22 cellular contexts compared by ENCODE assay signal in the genomic region with DNA sequence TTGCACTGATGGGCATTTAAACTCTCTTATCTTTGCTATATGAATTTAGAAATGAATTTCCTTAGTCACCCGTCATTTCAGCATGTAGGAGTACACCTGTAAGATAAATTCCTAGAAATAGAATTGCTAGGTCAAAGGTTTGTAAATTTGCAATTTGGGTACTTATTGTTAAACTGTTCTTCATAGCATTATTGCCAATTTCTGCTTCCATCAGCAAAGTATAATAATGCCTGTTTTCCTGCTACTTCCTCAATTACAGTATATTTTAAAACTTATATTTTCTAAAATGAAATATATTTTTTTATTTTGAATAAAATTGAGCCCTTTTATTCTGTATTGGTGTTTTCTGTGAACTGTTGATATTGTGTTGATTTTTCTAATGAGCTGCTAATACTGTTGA. TPM values are rescaled to one million over a fixed set of nuclear protein-coding genes. Genes with fewer than 3 reads are reported as not detected.
DNase-seq lines count a peak whose midpoint lies in the region; ATAC-seq, FAIRE-seq and TF ChIP-seq lines count a peak whose summit lies in the region.
"Had no signal": no experiment of that assay in that cellular context is flagged by ENCODE, and none has a peak within 500 bp of the region (broad histone marks: within the 10 kb centered on the region; RNA-seq: fewer than 3 reads in every experiment).

No MANE protein-coding gene starts in this region.

- H2AK9ac ChIP-seq in IMR-90 (replicated peaks; ENCODE audit: low read depth, low read length, poor library complexity): no peak overlapping the region

- in situ Hi-C loops in IMR-90 (cut with MboI; ENCODE audit: low sequenced_read_pairs): no loop called here

- H4K91ac ChIP-seq in IMR-90 (ENCODE audit: insufficient read depth, low read depth, low read length): no peak overlapping the region

- no peak overlapping the region for H2BK5ac ChIP-seq in IMR-90 (ENCODE audit: low read depth, low read length, poor library complexity, severe bottlenecking)

- no peak overlapping the region for H3K18ac ChIP-seq in IMR-90 (ENCODE audit: low read depth, low read length)

- H3K27me3 Mint-ChIP-seq in endodermal cell (ENCODE audit: insufficient read depth): no peaks in the 10 kb centered on the region
- H3K27me3 Mint-ChIP-seq: B cell; CD4-positive, alpha-beta T cell had no signal

- 75% methylated on average over 1 of the region's 1 CpG for WGBS in A549 (ENCODE audit: missing lambda C conversion rate)
- no CpG with 5 or more reads among the region's 1 CpG for WGBS in IMR-90 (ENCODE audit: extremely low coverage in 2 of 2, insufficient read length in 1 of 2), 2 experiments
- 100% methylated on average over 1 of the region's 1 CpG for WGBS in endodermal cell (ENCODE audit: insufficient coverage in 1 of 2, insufficient read length in 1 of 2), 2 experiments

- POLR2A ChIA-PET in A549 (lab: Yijun Ruan, JAX) (no interaction called here), IMR-90 (lab: Charles Lee; ENCODE audit: unreplicated experiment) (no interaction called here)

- no peak overlapping the region for H2AFZ ChIP-seq in IMR-90 (replicated peaks; ENCODE audit: low read length, poor library complexity)

- H3K4me1 ChIP-seq in A549 (peaks cover 10% of the 10 kb centered on the region; the same call in 2 of the 3 replicates), IMR-90 (ENCODE audit: control insufficient read depth, insufficient read depth, low read length) (peaks cover 2% of the 10 kb centered on the region; the same call in 1 of the 2 replicates), endodermal cell (ENCODE audit: control insufficient read depth, insufficient read depth, low read length) (no peaks in the 10 kb centered on the region)
- no peaks in the 10 kb centered on the region for H3K4me1 ChIP-seq in effector memory CD4-positive, alpha-beta T cell (ENCODE audit: control insufficient read depth, insufficient read depth, low read length, poor library complexity, severe bottlenecking)
- H3K4me1 ChIP-seq: Caco-2 had no signal

- H2BK20ac ChIP-seq in IMR-90 (ENCODE audit: low read depth, low read length): no peak overlapping the region

- H4K8ac ChIP-seq in IMR-90 (ENCODE audit: low read depth in 2 of 2, low read length in 2 of 2): no peak overlapping the region

- H3K79me1 ChIP-seq in IMR-90 (ENCODE audit: low read depth in 1 of 2, low read length in 2 of 2): peaks cover 0 to 3% of the 10 kb centered on the region in 2 experiments; a peak in 1 of 4 replicates

- peaks cover 6% of the 10 kb centered on the region for H3K36me3 Mint-ChIP-seq in endodermal cell (ENCODE audit: low read depth)

- no peak overlapping the region for H3K4me3 ChIP-seq in A549
- no peak overlapping the region for H3K4me3 ChIP-seq in IMR-90 (ENCODE audit: insufficient read depth, low read depth, low read length)
- H3K4me3 ChIP-seq in endodermal cell (ENCODE audit: low read length): peak overlapping the region; percentile 50
- no peak overlapping the region for H3K4me3 ChIP-seq in effector memory CD4-positive, alpha-beta T cell (ENCODE audit: insufficient read depth, low read depth, low read length, poor library complexity, severe bottlenecking)
- H3K4me3 ChIP-seq: BLaER1 treated with 17β-estradiol and CSF1 and Interleukin-3, amounts not matched to agents 10 nM and 100 nM; GM12878 had no signal

- H3K27ac ChIP-seq in A549: no peak overlapping the region
- no peak overlapping the region for H3K27ac ChIP-seq in IMR-90 (ENCODE audit: insufficient read depth, low read length)
- H3K27ac ChIP-seq in endodermal cell (ENCODE audit: low read depth, low read length): no peak overlapping the region
- no peak overlapping the region for H3K27ac ChIP-seq in effector memory CD4-positive, alpha-beta T cell (ENCODE audit: insufficient read depth, low read length, poor library complexity, severe bottlenecking)
- H3K27ac ChIP-seq: BLaER1 treated with 17β-estradiol and CSF1 and Interleukin-3, amounts not matched to agents 10 nM and 100 nM; C4-2B had no signal

- DNase-seq in A549 (ENCODE audit: low read depth in 1 of 2, low spot score in 1 of 2) (no peak), IMR-90 (no peak), endodermal cell (no peak), GM10266 (ENCODE audit: extremely low spot score) (no peak)
- DNase-seq in effector memory CD4-positive, alpha-beta T cell: no peak
- DNase-seq: 8988T; AML-193; Caco-2; Calu3; CD4-positive, alpha-beta T cell; CD8-positive, alpha-beta T cell; DMS79 treated with DMSO at 0.1 percent for 48 hours; GF-D8 had no signal

- H3K9ac ChIP-seq in IMR-90 (ENCODE audit: low read depth, low read length) (no peak overlapping the region), endodermal cell (ENCODE audit: extremely low read depth, low read length, poor library complexity, severe bottlenecking) (no peak overlapping the region)
- H3K9ac ChIP-seq: BLaER1 treated with 17β-estradiol and CSF1 and Interleukin-3, amounts not matched to agents 10 nM and 100 nM had no signal

- no peak overlapping the region for H2BK120ac ChIP-seq in IMR-90 (ENCODE audit: low read depth, low read length)

- TF ChIP-seq RAD21 in A549 (conservative IDR thresholded peaks at IDR 0.05 in 1 of 2, IDR thresholded peaks at IDR 0.05 in 1 of 2): no peak
- TF ChIP-seq RAD21 in IMR-90 (IDR thresholded peaks at IDR 0.05; ENCODE audit: low read length): no peak

- intact Hi-C loops in IMR-90 (cut with micrococcal nuclease): no loop called here

- H3K9me3 Mint-ChIP-seq in endodermal cell: peaks cover 22% of the 10 kb centered on the region

- TF ChIP-seq POLR2A in A549 (IDR thresholded peaks at IDR 0.05; ENCODE audit: low read length) (no peak), IMR-90 (IDR thresholded peaks at IDR 0.05; ENCODE audit: low read depth, low read length) (no peak)

- no peak for FAIRE-seq in A549 (lab: Jason Lieb, UNC)
- FAIRE-seq: A204.1, D721Med, G401.6, GM12878, GM12892, GM18507 had no signal

- H3K4me2 ChIP-seq in A549 (no peak overlapping the region), IMR-90 (ENCODE audit: low read depth, low read length) (no peak overlapping the region)
- H3K4me2 ChIP-seq: BLaER1 treated with 17β-estradiol and CSF1 and Interleukin-3, amounts not matched to agents 10 nM and 100 nM had no signal

- no TSS peak for BruUV-seq in IMR-90 (replicated peaks; lab: Mats Ljungman, UMichigan)

- TF ChIP-seq CTCF in A549 (IDR thresholded peaks at IDR 0.05): no peak
- no peak for TF ChIP-seq CTCF in IMR-90 (conservative IDR thresholded peaks at IDR 0.05; ENCODE audit: low read depth, low read length)
- TF ChIP-seq CTCF in endodermal cell (conservative IDR thresholded peaks at IDR 0.05): no peak
- no peak for TF ChIP-seq CTCF in GM10266 (IDR thresholded peaks at IDR 0.05; ENCODE audit: control insufficient read depth, insufficient read depth, low read depth, missing control alignments)

- no peak overlapping the region for H3K14ac ChIP-seq in IMR-90 (replicated peaks; ENCODE audit: low read depth, low read length)

- H3K56ac ChIP-seq in IMR-90 (ENCODE audit: extremely low read depth, insufficient read depth, low read length): no peak overlapping the region

- peaks cover 9% of the 10 kb centered on the region for H3K4me1 Mint-ChIP-seq in endodermal cell

- H2AK5ac ChIP-seq in IMR-90 (ENCODE audit: low read depth, low read length): no peak overlapping the region

- no peak overlapping the region for H3K23ac ChIP-seq in IMR-90 (ENCODE audit: low read depth, low read length)

- H4K5ac ChIP-seq in IMR-90 (ENCODE audit: low read depth, low read length): no peak overlapping the region

- H3K27ac Mint-ChIP-seq in endodermal cell: no peak overlapping the region
- H3K27ac Mint-ChIP-seq: B cell; CD4-positive, alpha-beta T cell; CD8-positive, alpha-beta T cell had no signal

- dilution Hi-C loops in IMR-90 (cut with HindIII; ENCODE audit: low sequenced_read_pairs, unreplicated experiment): no loop called here

- H3K9me1 ChIP-seq in IMR-90 (ENCODE audit: insufficient read depth, low read length): no peaks in the 10 kb centered on the region

- no peak overlapping the region for H2BK15ac ChIP-seq in IMR-90 (ENCODE audit: low read depth, low read length)

- no peaks in the 10 kb centered on the region for H3K36me3 ChIP-seq in IMR-90 (ENCODE audit: control insufficient read depth, insufficient read depth, low read length)
- peaks cover 2% of the 10 kb centered on the region for H3K36me3 ChIP-seq in endodermal cell (ENCODE audit: control insufficient read depth, insufficient read depth, low read length)
- H3K36me3 ChIP-seq in effector memory CD4-positive, alpha-beta T cell (ENCODE audit: control insufficient read depth, insufficient read depth, low read length): no peaks in the 10 kb centered on the region

- H3K4ac ChIP-seq in IMR-90 (ENCODE audit: low read depth, low read length): no peak overlapping the region

- CTCF ChIA-PET in A549 (lab: Yijun Ruan, JAX): no interaction called here
- CTCF ChIA-PET in IMR-90 (lab: Yijun Ruan, JAX): no interaction called here

- ATAC-seq in A549 (no peak), IMR-90 (ENCODE audit: low read depth) (no peak)
- ATAC-seq: CD8-positive, alpha-beta T cell; GM12878 had no signal

- H4K20me1 ChIP-seq in IMR-90 (ENCODE audit: insufficient read depth, low read length): no peaks in the 10 kb centered on the region
- H4K20me1 ChIP-seq: BLaER1 treated with 17β-estradiol and CSF1 and Interleukin-3, amounts not matched to agents 10 nM and 100 nM had no signal

- TF ChIP-seq EP300 in A549 (IDR thresholded peaks at IDR 0.05): no peak

- peaks cover 2% of the 10 kb centered on the region; the same call in 1 of the 2 replicates for H3K27me3 ChIP-seq in IMR-90 (ENCODE audit: control insufficient read depth, insufficient read depth, low read length)
- no peaks in the 10 kb centered on the region for H3K27me3 ChIP-seq in endodermal cell (ENCODE audit: control insufficient read depth, insufficient read depth, low read length, poor library complexity, severe bottlenecking)
- no peaks in the 10 kb centered on the region for H3K27me3 ChIP-seq in effector memory CD4-positive, alpha-beta T cell (replicated peaks; ENCODE audit: control insufficient read depth, insufficient read depth, low read length, poor library complexity, severe bottlenecking)
- H3K27me3 ChIP-seq: BLaER1 treated with 17β-estradiol and CSF1 and Interleukin-3, amounts not matched to agents 10 nM and 100 nM had no signal

- H3K4me3 Mint-ChIP-seq in endodermal cell: no peak overlapping the region
- H3K4me3 Mint-ChIP-seq: B cell; CD4-positive, alpha-beta T cell; CD8-positive, alpha-beta T cell had no signal

- H3K9me3 ChIP-seq in A549: peaks cover 22% of the 10 kb centered on the region
- H3K9me3 ChIP-seq in IMR-90 (ENCODE audit: control insufficient read depth, insufficient read depth, low read length): peaks cover 7% of the 10 kb centered on the region
- H3K9me3 ChIP-seq in endodermal cell (ENCODE audit: control insufficient read depth, low read length): peaks cover 50% of the 10 kb centered on the region
- peaks cover 5% of the 10 kb centered on the region for H3K9me3 ChIP-seq in effector memory CD4-positive, alpha-beta T cell (ENCODE audit: control insufficient read depth, low read length)

RNA-seq across cellular contexts. Expression of gene MCF2L2, which starts 16.3 kb away (rescaled TPM):
- polyA plus RNA-seq in A549 (2011; rRNA removed): 0.05 and 0.12 TPM in 2 replicates
- 0.01 and 0.04 TPM in 2 replicates for polyA plus RNA-seq in A549 (2012; cell fraction: cytosol; rRNA removed)
- polyA plus RNA-seq in A549 (2012; cell fraction: nucleus; rRNA removed): 0.01 and 0.02 TPM in 2 replicates
- polyA plus RNA-seq in A549 (2017; fragmentation: RNase III; extraction: RNeasy Plus Mini Kit Qiagen cat#74134 plus additional on column Dnase treatment): 0.03 to 0.04 TPM in 2 of 3 replicates, not detected in the other
- polyA minus RNA-seq in A549 (2011; rRNA and poly(A)+ RNA removed): 0.05 and 0.41 TPM in 2 replicates
- total RNA-seq in IMR-90 (2012; rRNA removed): under 0.01 TPM in 1 of 2 replicates, not detected in the other
- 0.17 TPM in 1 of 2 replicates, not detected in the other for polyA plus RNA-seq in IMR-90 (2012; rRNA removed)
- polyA plus RNA-seq in IMR-90 (2012; cell fraction: cytosol; rRNA removed): not detected in 2 replicates
- polyA plus RNA-seq in IMR-90 (2012; cell fraction: nucleus; rRNA removed; ENCODE audit: low replicate concordance): 0.01 and 0.08 TPM in 2 replicates
- 10 to 100 TPM; 72.6 to 86.5 TPM for total RNA-seq in endodermal cell
- 21.3 TPM for polyA plus RNA-seq in endodermal cell (2013, experiment 1 of 2)
- 22.1 TPM for polyA plus RNA-seq in endodermal cell (2013, experiment 2 of 2)

Comparison
In these comparisons a context has a peak if more than half of its experiments do, and no peak if none do; other contexts are left out.
1. RNA of gene MCF2L2, which starts 16.3 kb away (total RNA-seq): 72.6 to 86.5 TPM in endodermal cell; under 0.01 TPM in IMR-90; every median in the first group is over 10 times any median in the second.